38 cellular contexts compared by ENCODE assay signal in the genomic region with DNA sequence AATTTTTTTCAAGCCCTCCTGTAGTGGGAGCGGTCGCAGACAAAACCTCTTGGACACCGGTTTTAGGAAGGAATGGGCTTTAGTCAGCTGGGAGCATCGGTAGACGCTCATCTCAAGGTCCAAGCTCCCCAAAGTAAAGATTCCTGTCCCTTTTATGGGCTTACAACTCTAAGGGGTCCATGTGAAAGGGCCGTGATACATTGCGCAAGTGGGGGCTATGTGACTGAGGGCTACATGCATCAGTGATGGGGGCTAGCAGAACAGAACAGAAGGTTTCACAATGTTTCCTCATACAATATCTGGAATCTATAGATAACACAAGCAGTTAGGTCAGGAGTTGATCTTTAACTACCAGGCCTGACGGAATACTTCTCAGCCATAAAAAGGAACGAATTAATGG.
"Had no signal": no experiment of that assay in that cellular context is flagged by ENCODE, and none has a peak within 500 bp of the region (broad histone marks: within the 10 kb centered on the region; RNA-seq: fewer than 3 reads in every experiment).

No MANE protein-coding gene starts in this region.

- H3K4me3 ChIP-seq: adrenal gland, body of pancreas, breast epithelium had no signal

- H3K27me3 Mint-ChIP-seq: activated CD4-positive, alpha-beta memory T cell treated with anti-CD3 and anti-CD28 coated beads for 36 hours; activated CD4-positive, alpha-beta T cell treated with anti-CD3 and anti-CD28 coated beads for 36 hours; activated CD8-positive, alpha-beta T cell treated with anti-CD3 and anti-CD28 coated beads for 36 hours; activated naive CD8-positive, alpha-beta T cell treated with anti-CD3 and anti-CD28 coated beads for 36 hours; activated T-helper 17 cell treated with anti-CD3 and anti-CD28 coated beads, Interleukin-2, amount 50 U/mL, for 72 hours had no signal

- H3K36me3 Mint-ChIP-seq: activated naive CD4-positive, alpha-beta T cell treated with anti-CD3 and anti-CD28 coated beads, Interleukin-2, amount 50 U/mL, for 72 hours had no signal

- H3K4me3 Mint-ChIP-seq: activated CD4-positive, alpha-beta memory T cell treated with anti-CD3 and anti-CD28 coated beads for 36 hours; activated CD4-positive, alpha-beta T cell treated with anti-CD3 and anti-CD28 coated beads for 36 hours; activated CD8-positive, alpha-beta T cell treated with anti-CD3 and anti-CD28 coated beads for 36 hours; activated naive CD4-positive, alpha-beta T cell treated with anti-CD3 and anti-CD28 coated beads for 36 hours; activated naive CD8-positive, alpha-beta T cell treated with anti-CD3 and anti-CD28 coated beads for 36 hours; activated T-cell treated with anti-CD3 and anti-CD28 coated beads, Interleukin-2, amount 50 U/mL, for 4 hours; activated T-cell treated with anti-CD3 and anti-CD28 coated beads, Interleukin-2, amount 50 U/mL, for 72 hours; activated T-helper 1 cell treated with anti-CD3 and anti-CD28 coated beads, Interleukin-12 subunit alpha, Interleukin-12 subunit beta, Interleukin-2, Interleukin-4 antibody, amounts not matched to agents 30 ng/mL and 10 ng/mL and 1 ng/mL, durations not matched to agents 14 hours and 24 hours and 36 hours; activated T-helper 17 cell treated with anti-CD3 and anti-CD28 coated beads, Interleukin-2, amount 50 U/mL, for 72 hours; T-helper 1 cell treated with Interleukin-12 subunit alpha and Interleukin-12 subunit beta and Interleukin-4 antibody, amounts not matched to agents 30 μg/mL and 1 μg/mL, for 36 hours; T-helper 2 cell treated with Interferon-gamma antibody and Interleukin-4, amounts not matched to agents 5 μg/mL and 100 μg/mL, for 36 hours had no signal

- ATAC-seq: activated CD4-positive, alpha-beta T cell treated with anti-CD3 and anti-CD28 coated beads for 36 hours; activated CD4-positive, CD25-positive, alpha-beta regulatory T cell treated with anti-CD3 and anti-CD28 coated beads, Interleukin-2, amount 50 U/mL, for 24 hours; activated CD8-positive, alpha-beta T cell treated with anti-CD3 and anti-CD28 coated beads for 36 hours; activated naive CD4-positive, alpha-beta T cell treated with anti-CD3 and anti-CD28 coated beads, Interleukin-2, amount 50 U/mL, for 72 hours; activated T-cell treated with anti-CD3 and anti-CD28 coated beads, Interleukin-2, amount 50 U/mL, for 4 hours; activated T-cell treated with anti-CD3 and anti-CD28 coated beads, Interleukin-2, amount 50 U/mL, for 72 hours; activated T-helper 17 cell treated with anti-CD3 and anti-CD28 coated beads, Interleukin-2, amount 50 U/mL, for 72 hours; body of pancreas had no signal

- DNase-seq: activated CD4-positive, alpha-beta memory T cell treated with anti-CD3 and anti-CD28 coated beads for 36 hours; activated CD4-positive, alpha-beta T cell treated with anti-CD3 and anti-CD28 coated beads for 1 hour; activated CD4-positive, alpha-beta T cell treated with anti-CD3 and anti-CD28 coated beads for 36 hours; activated CD4-positive, alpha-beta T cell treated with anti-CD3 and anti-CD28 coated beads for 48 hours; activated CD4-positive, alpha-beta T cell treated with anti-CD3 and anti-CD28 coated beads, Interleukin-2, amount 50 U/mL, for 1 hour; activated CD4-positive, alpha-beta T cell treated with anti-CD3 and anti-CD28 coated beads, Interleukin-2, amount 50 U/mL, for 4 hours; activated CD4-positive, CD25-positive, alpha-beta regulatory T cell; activated CD8-positive, alpha-beta memory T cell treated with anti-CD3 and anti-CD28 coated beads, Interleukin-2, amount 50 U/mL, for 4 hours; activated CD8-positive, alpha-beta T cell treated with anti-CD3 and anti-CD28 coated beads for 36 hours; activated effector memory CD4-positive, alpha-beta T cell treated with anti-CD3 and anti-CD28 coated beads, Interleukin-2, amount 50 U/mL, for 16 hours; activated gamma-delta T cell treated with Interleukin-2 at 50 U/mL for 16 hours; activated naive CD4-positive, alpha-beta T cell; activated naive CD4-positive, alpha-beta T cell treated with anti-CD3 and anti-CD28 coated beads for 36 hours; activated naive CD4-positive, alpha-beta T cell treated with anti-CD3 and anti-CD28 coated beads, Interleukin-2, amount 50 U/mL, for 16 hours; activated naive CD8-positive, alpha-beta T cell treated with anti-CD3 and anti-CD28 coated beads for 36 hours; activated T-cell treated with anti-CD3 and anti-CD28 coated beads for 4 hours; activated T-cell treated with anti-CD3 and anti-CD28 coated beads, Interleukin-2, amount 50 U/mL, for 1 hour; activated T-cell treated with anti-CD3 and anti-CD28 coated beads, Interleukin-2, amount 50 U/mL, for 4 hours; activated T-cell treated with anti-CD3 and anti-CD28 coated beads, Interleukin-2, amount 50 U/mL, for 72 hours; adrenal gland; amniotic stem cell; aorta; body of pancreas; brain microvascular endothelial cell; central memory CD4-positive, alpha-beta T cell; cerebellar nuclear complex; T-helper 1 cell; T-helper 2 cell; T-helper 9 cell had no signal

- H3K27ac Mint-ChIP-seq: activated CD4-positive, alpha-beta memory T cell treated with anti-CD3 and anti-CD28 coated beads for 36 hours; activated CD4-positive, alpha-beta T cell treated with anti-CD3 and anti-CD28 coated beads for 36 hours; activated CD8-positive, alpha-beta T cell treated with anti-CD3 and anti-CD28 coated beads for 36 hours; activated naive CD4-positive, alpha-beta T cell treated with anti-CD3 and anti-CD28 coated beads for 36 hours; activated naive CD4-positive, alpha-beta T cell treated with anti-CD3 and anti-CD28 coated beads, Interleukin-2, amount 50 U/mL, for 72 hours; activated naive CD8-positive, alpha-beta T cell treated with anti-CD3 and anti-CD28 coated beads for 36 hours; activated T-cell treated with anti-CD3 and anti-CD28 coated beads, Interleukin-2, amount 50 U/mL, for 72 hours; activated T-helper 1 cell treated with anti-CD3 and anti-CD28 coated beads, Interleukin-12 subunit alpha, Interleukin-12 subunit beta, Interleukin-2, Interleukin-4 antibody, amounts not matched to agents 30 ng/mL and 10 ng/mL and 1 ng/mL, durations not matched to agents 14 hours and 24 hours and 36 hours; activated T-helper 17 cell treated with anti-CD3 and anti-CD28 coated beads, Interleukin-2, amount 50 U/mL, for 72 hours; T-helper 1 cell treated with Interleukin-12 subunit alpha and Interleukin-12 subunit beta and Interleukin-4 antibody, amounts not matched to agents 30 μg/mL and 1 μg/mL, for 36 hours; T-helper 2 cell treated with Interferon-gamma antibody and Interleukin-4, amounts not matched to agents 5 μg/mL and 100 μg/mL, for 36 hours had no signal

- H3K4me1 Mint-ChIP-seq: activated CD4-positive, alpha-beta T cell treated with anti-CD3 and anti-CD28 coated beads for 36 hours; activated naive CD8-positive, alpha-beta T cell treated with anti-CD3 and anti-CD28 coated beads for 36 hours; activated T-helper 17 cell treated with anti-CD3 and anti-CD28 coated beads, Interleukin-2, amount 50 U/mL, for 72 hours had no signal

- H3K9me3 Mint-ChIP-seq: activated naive CD4-positive, alpha-beta T cell treated with anti-CD3 and anti-CD28 coated beads for 36 hours; activated naive CD4-positive, alpha-beta T cell treated with anti-CD3 and anti-CD28 coated beads, Interleukin-2, amount 50 U/mL, for 72 hours; activated naive CD8-positive, alpha-beta T cell treated with anti-CD3 and anti-CD28 coated beads for 36 hours; activated T-cell treated with anti-CD3 and anti-CD28 coated beads, Interleukin-2, amount 50 U/mL, for 4 hours; activated T-cell treated with anti-CD3 and anti-CD28 coated beads, Interleukin-2, amount 50 U/mL, for 72 hours; activated T-helper 1 cell treated with anti-CD3 and anti-CD28 coated beads, Interleukin-12 subunit alpha, Interleukin-12 subunit beta, Interleukin-2, Interleukin-4 antibody, amounts not matched to agents 30 ng/mL and 10 ng/mL and 1 ng/mL, durations not matched to agents 14 hours and 24 hours and 36 hours; activated T-helper 17 cell treated with anti-CD3 and anti-CD28 coated beads, Interleukin-2, amount 50 U/mL, for 72 hours; T-helper 1 cell treated with Interleukin-12 subunit alpha and Interleukin-12 subunit beta and Interleukin-4 antibody, amounts not matched to agents 30 μg/mL and 1 μg/mL, for 36 hours; T-helper 2 cell treated with Interferon-gamma antibody and Interleukin-4, amounts not matched to agents 5 μg/mL and 100 μg/mL, for 36 hours had no signal

- H3K36me3 ChIP-seq: adrenal gland, brain microvascular endothelial cell, breast epithelium had no signal

- H3K4me1 ChIP-seq: adrenal gland, body of pancreas, breast epithelium had no signal

- H3K27me3 ChIP-seq: adrenal gland, body of pancreas, brain microvascular endothelial cell, breast epithelium had no signal

- FAIRE-seq: astrocyte had no signal

- H3K27ac ChIP-seq: adrenal gland, body of pancreas, brain microvascular endothelial cell, breast epithelium, VCaP had no signal

- H3K9me3 ChIP-seq: adrenal gland, body of pancreas, breast epithelium had no signal
